In genomic region chr4:26303008-26303407, GRCh38 we compare ENCODE assay signal across 25 cellular contexts.
"Had no signal": no experiment of that assay in that cellular context is flagged by ENCODE, and none has a peak within 500 bp of the region (broad histone marks: within the 10 kb centered on the region; RNA-seq: fewer than 3 reads in every experiment).

No MANE protein-coding gene starts in this region.

- H3K4me3 Mint-ChIP-seq: mesothelial cell of epicardium; naive B cell; natural killer cell; nephron progenitor cell; neural progenitor cell; stimulated activated memory B cell treated with anti-CD40 and anti-IgM and Interleukin-4, amounts not matched to agents 10 μg/mL and 1 μg/mL and 100 μg/mL, for 72 hours; stimulated activated naive CD8-positive, alpha-beta T cell treated with anti-CD3 and anti-CD28 coated beads, Interleukin-15, amount 100 ng/mL, for 72 hours; type B pancreatic cell had no signal

- H3K9me3 ChIP-seq: left ventricle myocardium inferior, ovary, right atrium auricular region, right lobe of liver, tibial nerve, uterus had no signal

- H3K36me3 Mint-ChIP-seq: mesothelial cell of epicardium; naive B cell; natural killer cell; neural progenitor cell; stimulated activated memory B cell treated with anti-CD40 and anti-IgM and Interleukin-4, amounts not matched to agents 10 μg/mL and 1 μg/mL and 100 μg/mL, for 72 hours had no signal

- H3K9me3 Mint-ChIP-seq: mesothelial cell of epicardium; naive B cell; natural killer cell; stimulated activated memory B cell treated with anti-CD40 and anti-IgM and Interleukin-4, amounts not matched to agents 10 μg/mL and 1 μg/mL and 100 μg/mL, for 72 hours; stimulated activated naive CD8-positive, alpha-beta T cell treated with anti-CD3 and anti-CD28 coated beads, Interleukin-15, amount 100 ng/mL, for 72 hours had no signal

- H3K36me3 ChIP-seq: left ventricle myocardium inferior, neural progenitor cell, ovary, right atrium auricular region, right lobe of liver, tibial nerve, uterus had no signal

- H3K27me3 Mint-ChIP-seq: stimulated activated memory B cell treated with anti-CD40 and anti-IgM and Interleukin-4, amounts not matched to agents 10 μg/mL and 1 μg/mL and 100 μg/mL, for 72 hours; stimulated activated naive CD8-positive, alpha-beta T cell treated with anti-CD3 and anti-CD28 coated beads, Interleukin-15, amount 100 ng/mL, for 72 hours; type B pancreatic cell had no signal

- H3K4me1 Mint-ChIP-seq: naive B cell, natural killer cell had no signal

- H3K4me1 ChIP-seq: left ventricle myocardium inferior, right atrium auricular region, right lobe of liver, uterus had no signal

- H3K4me3 ChIP-seq: left ventricle myocardium inferior, lung, neural progenitor cell, ovary, right atrium auricular region, right lobe of liver, smooth muscle cell, tibial nerve, uterus had no signal

- H3K27ac ChIP-seq: left ventricle myocardium inferior, neural progenitor cell, ovary, right atrium auricular region, right lobe of liver, tibial nerve, uterus had no signal

- H3K27ac Mint-ChIP-seq: mesothelial cell of epicardium; naive B cell; natural killer cell; nephron progenitor cell; neural progenitor cell; progenitor cell of endocrine pancreas; stimulated activated memory B cell treated with anti-CD40 and anti-IgM and Interleukin-4, amounts not matched to agents 10 μg/mL and 1 μg/mL and 100 μg/mL, for 72 hours; stimulated activated naive CD8-positive, alpha-beta T cell treated with anti-CD3 and anti-CD28 coated beads, Interleukin-15, amount 100 ng/mL, for 72 hours; type B pancreatic cell had no signal

- H3K4me2 ChIP-seq: neural progenitor cell, smooth muscle cell had no signal

- H3K27me3 ChIP-seq: neural progenitor cell, ovary, right atrium auricular region, right lobe of liver, tibial nerve, uterus had no signal

- ATAC-seq: stimulated activated memory B cell treated with anti-CD40 and anti-IgM and Interleukin-4, amounts not matched to agents 10 μg/mL and 1 μg/mL and 100 μg/mL, for 72 hours; stimulated activated naive CD8-positive, alpha-beta T cell treated with anti-CD3 and anti-CD28 coated beads, Interleukin-15, amount 100 ng/mL, for 72 hours had no signal

- DNase-seq: islet precursor cell; left ventricle myocardium inferior; mesendoderm; naive B cell; natural killer cell; nephron progenitor cell; ovary; right lobe of liver; stimulated activated CD4-positive, alpha-beta T cell treated with anti-CD3 and anti-CD28 coated beads, Interleukin-1b, Interleukin-23, amount 100 ng/mL, for 48 hours; stimulated activated CD4-positive, alpha-beta T cell treated with anti-CD3 and anti-CD28 coated beads, Interleukin-2, amount 100 ng/mL, for 48 hours; stimulated activated CD4-positive, alpha-beta T cell treated with anti-CD3 and anti-CD28 coated beads, Interleukin-4, amount 100 ng/mL, for 4 hours; stimulated activated CD8-positive, alpha-beta memory T cell treated with anti-CD3 and anti-CD28 coated beads, Interleukin-4, amount 100 ng/mL, for 48 hours; stimulated activated naive CD4-positive, alpha-beta T cell treated with Interleukin-2 at 50 U/mL for 16 hours; stimulated activated naive CD8-positive, alpha-beta T cell treated with anti-CD3 and anti-CD28 coated beads, Interleukin-15, amount 100 ng/mL, for 72 hours; substantia nigra; uterus had no signal
